Comparison of ENCODE assay signal across 8 cellular contexts in genomic region chr5:148397968-148398595, GRCh38. TPM values are rescaled to one million over a fixed set of nuclear protein-coding genes. Genes with fewer than 3 reads are reported as not detected.
A peak's percentile ranks its signal among the peaks of the same experiment; 100 is the strongest.
DNase-seq lines count a peak whose midpoint lies in the region; ATAC-seq and FAIRE-seq lines count a peak whose summit lies in the region.

No MANE protein-coding gene starts in this region.

- ATAC-seq in stimulated activated effector memory CD8-positive, alpha-beta T cell treated with anti-CD3 and anti-CD28 coated beads, Interleukin-12 subunit alpha, Interleukin-12 subunit beta, amount 100 ng/mL, for 72 hours: no peak
- no peak for ATAC-seq in HG02884 (IDR thresholded peaks at IDR 0.05; ENCODE audit: unreplicated experiment)

- no peak overlapping the region for H3K4me3 Mint-ChIP-seq in activated T-cell treated with anti-CD3 and anti-CD28 coated beads, Interleukin-2, amount 50 U/mL, for 24 hours
- no peak overlapping the region for H3K4me3 Mint-ChIP-seq in stimulated activated effector memory CD8-positive, alpha-beta T cell treated with anti-CD3 and anti-CD28 coated beads, Interleukin-12 subunit alpha, Interleukin-12 subunit beta, amount 100 ng/mL, for 72 hours

- H3K4me1 Mint-ChIP-seq in activated T-cell treated with anti-CD3 and anti-CD28 coated beads, Interleukin-2, amount 50 U/mL, for 24 hours (ENCODE audit: low read depth): peaks cover 70% of the 10 kb centered on the region
- H3K4me1 Mint-ChIP-seq in stimulated activated effector memory CD8-positive, alpha-beta T cell treated with anti-CD3 and anti-CD28 coated beads, Interleukin-12 subunit alpha, Interleukin-12 subunit beta, amount 100 ng/mL, for 72 hours: peaks cover 36% of the 10 kb centered on the region

- H3K9me3 Mint-ChIP-seq in activated T-cell treated with anti-CD3 and anti-CD28 coated beads, Interleukin-2, amount 50 U/mL, for 24 hours: no peaks in the 10 kb centered on the region
- H3K9me3 Mint-ChIP-seq in stimulated activated effector memory CD8-positive, alpha-beta T cell treated with anti-CD3 and anti-CD28 coated beads, Interleukin-12 subunit alpha, Interleukin-12 subunit beta, amount 100 ng/mL, for 72 hours: no peaks in the 10 kb centered on the region

- peak overlapping the region; percentile 28 for H3K27ac ChIP-seq in epithelial cell of prostate

- no peak for DNase-seq in activated T-cell treated with anti-CD3 and anti-CD28 coated beads, Interleukin-2, amount 50 U/mL, for 24 hours
- DNase-seq in activated T-cell treated with anti-CD3 and anti-CD28 coated beads for 4 hours (no peak), NCI-H82 treated with DMSO at 0.1 percent for 48 hours (lab: John Stamatoyannopoulos, UW; ENCODE audit: unreplicated experiment) (peak; percentile 35), epithelial cell of prostate (ENCODE audit: low read depth, low spot score) (no peak), AG08395 (ENCODE audit: low spot score) (no peak), frontal cortex (ENCODE audit: low spot score in 2 of 2) (no peak)
- DNase-seq in stimulated activated effector memory CD8-positive, alpha-beta T cell treated with anti-CD3 and anti-CD28 coated beads, Interleukin-12 subunit alpha, Interleukin-12 subunit beta, amount 100 ng/mL, for 72 hours (ENCODE audit: low spot score in 2 of 2): no peak

- FAIRE-seq in frontal cortex (lab: Jason Lieb, UNC): no peak

- H3K36me3 Mint-ChIP-seq in activated T-cell treated with anti-CD3 and anti-CD28 coated beads, Interleukin-2, amount 50 U/mL, for 24 hours (ENCODE audit: low read depth): peaks cover 99% of the 10 kb centered on the region
- peaks cover 89% of the 10 kb centered on the region for H3K36me3 Mint-ChIP-seq in stimulated activated effector memory CD8-positive, alpha-beta T cell treated with anti-CD3 and anti-CD28 coated beads, Interleukin-12 subunit alpha, Interleukin-12 subunit beta, amount 100 ng/mL, for 72 hours

- peak overlapping the region; percentile 61 for H3K27ac Mint-ChIP-seq in activated T-cell treated with anti-CD3 and anti-CD28 coated beads, Interleukin-2, amount 50 U/mL, for 24 hours
- peak overlapping the region; percentile 50 for H3K27ac Mint-ChIP-seq in stimulated activated effector memory CD8-positive, alpha-beta T cell treated with anti-CD3 and anti-CD28 coated beads, Interleukin-12 subunit alpha, Interleukin-12 subunit beta, amount 100 ng/mL, for 72 hours

- H3K27me3 Mint-ChIP-seq in activated T-cell treated with anti-CD3 and anti-CD28 coated beads, Interleukin-2, amount 50 U/mL, for 24 hours: no peaks in the 10 kb centered on the region

RNA-seq across cellular contexts. Expression of gene FBXO38, which starts 14.3 kb away (rescaled TPM):
- 86.8 TPM for total RNA-seq in frontal cortex
